In genomic region chr10:20195076-20195475, GRCh38 we compare ENCODE assay signal across 24 cellular contexts.
A peak's percentile ranks its signal among the peaks of the same experiment; 100 is the strongest.
DNase-seq lines count a peak whose midpoint lies in the region; ATAC-seq, FAIRE-seq and TF ChIP-seq lines count a peak whose summit lies in the region.
"Had no signal": no experiment of that assay in that cellular context is flagged by ENCODE, and none has a peak within 500 bp of the region (broad histone marks: within the 10 kb centered on the region; RNA-seq: fewer than 3 reads in every experiment).

No MANE protein-coding gene starts in this region.

- no peak overlapping the region for H3K4me3 ChIP-seq in right cardiac atrium (ENCODE audit: low read length)
- no peak overlapping the region for H3K4me3 ChIP-seq in hepatocyte
- no peak overlapping the region for H3K4me3 ChIP-seq in small intestine (ENCODE audit: low read depth in 1 of 2, low read length in 2 of 2)
- H3K4me3 ChIP-seq in esophagus squamous epithelium, result no peak overlapping the region
- H3K4me3 ChIP-seq: BLaER1, GM23338 had no signal

- no peak overlapping the region for H3K27ac Mint-ChIP-seq in activated CD8-positive, alpha-beta T cell treated with anti-CD3 and anti-CD28 coated beads for 36 hours
- H3K27ac Mint-ChIP-seq: B cell; CD4-positive, CD25-positive, alpha-beta regulatory T cell; CD8-positive, alpha-beta T cell; GM23338; H9 had no signal

- DNase-seq in Right ventricle myocardium inferior (ENCODE audit: missing footprints), result peak; percentile 34
- DNase-seq in right cardiac atrium, result no peak
- DNase-seq in hepatocyte (ENCODE audit: low spot score), result peak; percentile 24
- DNase-seq in posterior vena cava (ENCODE audit: low spot score), result peak; percentile 66
- peak; percentile 82 for DNase-seq in small intestine
- no peak for DNase-seq in middle frontal gyrus (ENCODE audit: extremely low spot score, low spot score)
- no peak for DNase-seq in activated CD8-positive, alpha-beta T cell treated with anti-CD3 and anti-CD28 coated beads for 36 hours
- no peak for DNase-seq in esophagus squamous epithelium (lab: John Stamatoyannopoulos, UW)
- DNase-seq: Caco-2; CD4-positive, CD25-positive, alpha-beta regulatory T cell; CD8-positive, alpha-beta T cell; DMS153; DND-41; H9 had no signal

- H3K4me1 ChIP-seq in right cardiac atrium (ENCODE audit: control insufficient read depth, insufficient read depth, low read length), result no peaks in the 10 kb centered on the region
- H3K4me1 ChIP-seq in hepatocyte (ENCODE audit: insufficient read depth), result no peaks in the 10 kb centered on the region
- no peaks in the 10 kb centered on the region for H3K4me1 ChIP-seq in small intestine (ENCODE audit: control insufficient read depth in 2 of 2, insufficient read depth in 1 of 2, low read depth in 1 of 2, low read length in 1 of 2)
- H3K4me1 ChIP-seq in esophagus squamous epithelium, result no peaks in the 10 kb centered on the region
- H3K4me1 ChIP-seq: BLaER1, Caco-2 had no signal

- H3K27ac ChIP-seq in right cardiac atrium (ENCODE audit: low read length) (no peak overlapping the region), hepatocyte (no peak overlapping the region), small intestine (ENCODE audit: low read depth in 1 of 2, low read length in 1 of 2) (no peak overlapping the region), esophagus squamous epithelium (no peak overlapping the region)
- H3K27ac ChIP-seq: 22Rv1, BLaER1, C4-2B had no signal

- H3K9me2 ChIP-seq in hepatocyte (replicated peaks; ENCODE audit: insufficient read depth), result no peaks in the 10 kb centered on the region

- H3K4me2 ChIP-seq in hepatocyte, result no peak overlapping the region
- H3K4me2 ChIP-seq: BLaER1, GM23338 had no signal

- ATAC-seq in Right ventricle myocardium inferior (no peak), right cardiac atrium (no peak)
- ATAC-seq in activated CD8-positive, alpha-beta T cell treated with anti-CD3 and anti-CD28 coated beads for 36 hours, result no peak
- ATAC-seq: CD8-positive, alpha-beta T cell; GM23338; HCT116 had no signal

- H3K27me3 ChIP-seq in right cardiac atrium (ENCODE audit: control insufficient read depth, insufficient read depth), result no peaks in the 10 kb centered on the region
- no peaks in the 10 kb centered on the region for H3K27me3 ChIP-seq in hepatocyte
- H3K27me3 ChIP-seq in small intestine (ENCODE audit: control insufficient read depth in 2 of 2, insufficient read depth in 2 of 2, low read length in 2 of 2), result no peaks in the 10 kb centered on the region
- H3K27me3 ChIP-seq in esophagus squamous epithelium, result no peaks in the 10 kb centered on the region
- H3K27me3 ChIP-seq: BLaER1 had no signal

- H3K9me3 ChIP-seq in right cardiac atrium (ENCODE audit: control insufficient read depth, low read length) (no peaks in the 10 kb centered on the region), hepatocyte (ENCODE audit: low read depth) (no peaks in the 10 kb centered on the region), small intestine (ENCODE audit: control insufficient read depth, low read depth) (no peaks in the 10 kb centered on the region), esophagus squamous epithelium (no peaks in the 10 kb centered on the region)
- H3K9me3 ChIP-seq: BLaER1, Caco-2 had no signal

- H3K4me3 Mint-ChIP-seq in activated CD8-positive, alpha-beta T cell treated with anti-CD3 and anti-CD28 coated beads for 36 hours, result no peak overlapping the region
- H3K4me3 Mint-ChIP-seq: B cell; CD4-positive, CD25-positive, alpha-beta regulatory T cell; CD8-positive, alpha-beta T cell; GM23338; H9 had no signal

- H3K79me2 ChIP-seq in hepatocyte, result no peaks in the 10 kb centered on the region

- no peaks in the 10 kb centered on the region for H4K20me1 ChIP-seq in hepatocyte (ENCODE audit: insufficient read depth, poor library complexity, severe bottlenecking)
- H4K20me1 ChIP-seq: BLaER1 had no signal

- H3K36me3 Mint-ChIP-seq in activated CD8-positive, alpha-beta T cell treated with anti-CD3 and anti-CD28 coated beads for 36 hours (ENCODE audit: low read depth), result no peaks in the 10 kb centered on the region
- H3K36me3 Mint-ChIP-seq: CD4-positive, CD25-positive, alpha-beta regulatory T cell; CD8-positive, alpha-beta T cell had no signal

- FAIRE-seq in small intestine (lab: Jason Lieb, UNC), result no peak
- FAIRE-seq: A204.1, G401.6, GM12892, GM18507 had no signal

- H3K36me3 ChIP-seq in hepatocyte (replicated peaks; ENCODE audit: insufficient read depth, low read depth) (no peaks in the 10 kb centered on the region), small intestine (ENCODE audit: control insufficient read depth in 2 of 2, insufficient read depth in 2 of 2, low read length in 2 of 2) (no peaks in the 10 kb centered on the region), esophagus squamous epithelium (no peaks in the 10 kb centered on the region)
- H3K36me3 ChIP-seq: BLaER1 had no signal

- 85% methylated on average over 6 of the region's 6 CpGs for WGBS in right cardiac atrium
- 77% methylated on average over 6 of the region's 6 CpGs for WGBS in hepatocyte (ENCODE audit: low lambda C conversion rate, missing lambda C conversion rate)
- WGBS in small intestine, 3 donors, result 48 to 72% (median 52%) methylated on average over 6 of the region's 6 CpGs
- WGBS in esophagus squamous epithelium, 2 donors, result 76 to 80% methylated on average over 6 of the region's 6 CpGs

- TF ChIP-seq CTCF in hepatocyte (IDR thresholded peaks at IDR 0.05; ENCODE audit: poor library complexity) (no peak), esophagus squamous epithelium (IDR thresholded peaks at IDR 0.05) (no peak)
- no peak for TF ChIP-seq CTCF in activated CD8-positive, alpha-beta T cell treated with anti-CD3 and anti-CD28 coated beads for 36 hours (IDR thresholded peaks at IDR 0.05)

- no peaks in the 10 kb centered on the region for H3K27me3 Mint-ChIP-seq in activated CD8-positive, alpha-beta T cell treated with anti-CD3 and anti-CD28 coated beads for 36 hours
- H3K27me3 Mint-ChIP-seq: B cell; CD4-positive, CD25-positive, alpha-beta regulatory T cell had no signal

- no peak overlapping the region for H2AFZ ChIP-seq in hepatocyte
- H2AFZ ChIP-seq: GM23338 had no signal

- POLR2A ChIA-PET in activated CD8-positive, alpha-beta T cell treated with anti-CD3 and anti-CD28 coated beads for 36 hours (lab: Charles Lee), result no interaction called here

- CTCF ChIA-PET in activated CD8-positive, alpha-beta T cell treated with anti-CD3 and anti-CD28 coated beads for 36 hours (lab: Charles Lee), result no interaction called here

- H3K4me1 Mint-ChIP-seq in activated CD8-positive, alpha-beta T cell treated with anti-CD3 and anti-CD28 coated beads for 36 hours (ENCODE audit: low read depth), result no peaks in the 10 kb centered on the region
- H3K4me1 Mint-ChIP-seq: B cell; CD4-positive, CD25-positive, alpha-beta regulatory T cell had no signal

- TF ChIP-seq POLR2A in esophagus squamous epithelium (IDR thresholded peaks at IDR 0.05), result no peak

- intact Hi-C loops in Right ventricle myocardium inferior (cut with DNase I) (no loop called here), right cardiac atrium (cut with DNase I) (no loop called here), posterior vena cava (cut with DNase I) (no loop called here), esophagus squamous epithelium (cut with DNase I) (no loop called here)
- intact Hi-C loops in activated CD8-positive, alpha-beta T cell treated with anti-CD3 and anti-CD28 coated beads for 36 hours (cut with micrococcal nuclease), result no loop called here

- H3K9me3 Mint-ChIP-seq in activated CD8-positive, alpha-beta T cell treated with anti-CD3 and anti-CD28 coated beads for 36 hours, result no peaks in the 10 kb centered on the region
- H3K9me3 Mint-ChIP-seq: CD8-positive, alpha-beta T cell; GM23338; H9 had no signal

Comparison
In these comparisons a context has a peak if more than half of its experiments do, and no peak if none do; other contexts are left out.
1. DNase-seq: peak in Right ventricle myocardium inferior (single experiment), hepatocyte (single experiment), posterior vena cava (single experiment) and small intestine (single experiment); none in right cardiac atrium (0 of 3), middle frontal gyrus (single experiment), activated CD8-positive, alpha-beta T cell treated with anti-CD3 and anti-CD28 coated beads for 36 hours (single experiment) and esophagus squamous epithelium (single experiment).